9 cellular contexts compared by ENCODE assay signal in the genomic region with DNA sequence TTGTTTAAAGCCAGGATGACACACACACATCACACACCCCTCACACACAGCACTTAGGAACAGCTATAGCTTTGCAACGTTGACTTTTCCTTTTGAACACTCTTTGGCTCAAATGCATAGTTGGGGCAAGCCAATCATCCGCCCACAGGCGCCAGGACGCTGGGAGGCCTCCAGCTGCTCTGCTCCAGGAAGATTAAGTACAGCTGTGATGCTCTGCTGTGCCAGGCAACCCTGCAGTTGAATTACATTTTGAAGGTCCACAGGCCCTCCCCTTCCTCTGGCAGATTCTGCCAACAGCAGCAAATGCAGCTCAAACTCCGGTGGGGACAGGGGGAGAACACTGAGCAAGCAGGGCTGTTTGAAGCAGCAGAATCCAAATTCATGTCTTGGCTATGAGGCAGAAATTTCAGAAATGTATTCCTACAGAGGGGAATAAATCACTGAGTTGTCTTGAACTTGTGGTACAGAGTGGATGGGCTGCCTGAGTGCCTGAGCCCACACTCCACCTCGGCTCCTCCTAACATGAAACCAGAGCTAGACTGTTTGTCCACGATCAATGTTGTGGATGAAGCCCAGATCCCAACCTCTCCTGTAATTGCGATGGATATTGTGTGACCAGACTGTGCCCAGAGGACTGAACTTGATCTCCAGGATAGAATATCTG.
A peak's percentile ranks its signal among the peaks of the same experiment; 100 is the strongest.
DNase-seq lines count a peak whose midpoint lies in the region; ATAC-seq, FAIRE-seq and TF ChIP-seq lines count a peak whose summit lies in the region.
"Had no signal": no experiment of that assay in that cellular context is flagged by ENCODE, and none has a peak within 500 bp of the region (broad histone marks: within the 10 kb centered on the region; RNA-seq: fewer than 3 reads in every experiment).

No MANE protein-coding gene starts in this region.

- no peaks in the 10 kb centered on the region for H3K27me3 ChIP-seq in astrocyte (ENCODE audit: insufficient read depth, low read length)

- H3K79me2 ChIP-seq in astrocyte (ENCODE audit: insufficient read depth, low read length) = no peaks in the 10 kb centered on the region

- peak overlapping the region; percentile 57 for H2AFZ ChIP-seq in astrocyte (ENCODE audit: low read depth, low read length)

- H3K36me3 ChIP-seq in astrocyte (ENCODE audit: insufficient read depth, low read length) = no peaks in the 10 kb centered on the region

- peak overlapping the region; percentile 63 for H3K4me2 ChIP-seq in astrocyte (ENCODE audit: low read length)

- ATAC-seq in GM18873 (IDR thresholded peaks at IDR 0.05; ENCODE audit: low FRiP score, unreplicated experiment) = no peak
- no peak for ATAC-seq in GM18520 (IDR thresholded peaks at IDR 0.05; ENCODE audit: unreplicated experiment)
- ATAC-seq: GM12878 had no signal

- H3K4me3 ChIP-seq in HFF-Myc (replicated peaks; ENCODE audit: low read depth, low read length) (no peak overlapping the region), astrocyte (ENCODE audit: insufficient read depth, low read depth, low read length) (no peak overlapping the region)
- H3K4me3 ChIP-seq: GM12878 had no signal

- H3K9ac ChIP-seq in astrocyte (ENCODE audit: low read length) = peak overlapping the region; percentile 48

- peaks cover 41% of the 10 kb centered on the region for H3K4me1 Mint-ChIP-seq in astrocyte (ENCODE audit: low read depth, unreplicated experiment)

- peaks cover 2% of the 10 kb centered on the region for H3K27me3 Mint-ChIP-seq in astrocyte (ENCODE audit: low read depth, unreplicated experiment)

- H3K27ac Mint-ChIP-seq in astrocyte (ENCODE audit: unreplicated experiment) = peak overlapping the region; percentile 67

- H3K4me1 ChIP-seq in astrocyte (ENCODE audit: insufficient read depth, low read length) = peaks cover 43% of the 10 kb centered on the region

- H4K20me1 ChIP-seq in astrocyte (ENCODE audit: insufficient read depth, low read length) = no peaks in the 10 kb centered on the region

- H3K9me3 Mint-ChIP-seq in astrocyte (ENCODE audit: unreplicated experiment) = peaks cover 5% of the 10 kb centered on the region

- no peaks in the 10 kb centered on the region for H3K9me3 ChIP-seq in astrocyte (ENCODE audit: insufficient read depth, low read depth, low read length)

- no peak overlapping the region for H3K27ac ChIP-seq in astrocyte (ENCODE audit: low read depth, low read length)

- H3K4me3 Mint-ChIP-seq in astrocyte (ENCODE audit: unreplicated experiment) = no peak overlapping the region

- no peaks in the 10 kb centered on the region for H3K36me3 Mint-ChIP-seq in astrocyte (ENCODE audit: low read depth, unreplicated experiment)

- FAIRE-seq in astrocyte (lab: Jason Lieb, UNC) = no peak
- FAIRE-seq: GM12878 had no signal

- no peak for TF ChIP-seq CTCF in HFF-Myc (IDR thresholded peaks at IDR 0.05; ENCODE audit: low read depth, low read length, missing control alignments)
- no peak for TF ChIP-seq CTCF in astrocyte (IDR thresholded peaks at IDR 0.05; ENCODE audit: insufficient read depth, low read depth, low read length)

- peak; percentile 62 for DNase-seq in HFF-Myc (ENCODE audit: extremely low read depth, low read depth)
- peak; percentile 77 for DNase-seq in astrocyte (ENCODE audit: low read depth)
- peak; percentile 49 for DNase-seq in hepatic stellate cell (ENCODE audit: low spot score)
- peak; percentile 72 for DNase-seq in smooth muscle cell of the brain vasculature (ENCODE audit: low read depth, low spot score)
- DNase-seq in iPS-NIHi7 (ENCODE audit: extremely low spot score) = no peak
- DNase-seq in cortex of kidney (lab: John Stamatoyannopoulos, UW) = no peak

Comparison
In these comparisons a context has a peak if more than half of its experiments do, and no peak if none do; other contexts are left out.
1. DNase-seq: peak in HFF-Myc (single experiment), astrocyte (single experiment), hepatic stellate cell (single experiment) and smooth muscle cell of the brain vasculature (single experiment); none in iPS-NIHi7 (single experiment) and cortex of kidney (single experiment).